In genomic region chr2:85243101-85244072, GRCh38 we compare ENCODE assay signal across 9 cellular contexts.
DNase-seq lines count a peak whose midpoint lies in the region; ATAC-seq and TF ChIP-seq lines count a peak whose summit lies in the region.
"Had no signal": no experiment of that assay in that cellular context is flagged by ENCODE, and none has a peak within 500 bp of the region (broad histone marks: within the 10 kb centered on the region; RNA-seq: fewer than 3 reads in every experiment).

No MANE protein-coding gene starts in this region.

- H3K27ac ChIP-seq in adrenal gland = no peak overlapping the region
- H3K27ac ChIP-seq in substantia nigra (ENCODE audit: low read depth, low read length, poor library complexity, severe bottlenecking) = no peak overlapping the region
- H3K27ac ChIP-seq: Peyer's patch had no signal

- WGBS in adrenal gland, 4 donors = 68 to 80% (median 70%) methylated on average over 22 to 24 of the region's 24 CpGs

- H3K27me3 ChIP-seq in adrenal gland = no peaks in the 10 kb centered on the region
- H3K27me3 ChIP-seq: Peyer's patch had no signal

- H3K4me3 Mint-ChIP-seq in immature natural killer cell = no peak overlapping the region

- H3K4me1 ChIP-seq in adrenal gland (replicated peaks in 1 of 2) = peaks cover 0 to 17% of the 10 kb centered on the region in 2 donors

- no peaks in the 10 kb centered on the region for H3K9me3 Mint-ChIP-seq in immature natural killer cell

- no peaks in the 10 kb centered on the region for H3K9me3 ChIP-seq in adrenal gland (replicated peaks in 1 of 3)
- H3K9me3 ChIP-seq: Peyer's patch had no signal

- H3K36me3 Mint-ChIP-seq in immature natural killer cell = peaks cover 0 to 3% (median 0%) of the 10 kb centered on the region in 3 donors

- TF ChIP-seq POLR2A in adrenal gland (IDR thresholded peaks at IDR 0.05) = no peak

- H3K4me3 ChIP-seq in adrenal gland = no peak overlapping the region
- H3K4me3 ChIP-seq: Peyer's patch had no signal

- no peaks in the 10 kb centered on the region for H3K4me1 Mint-ChIP-seq in immature natural killer cell

- ATAC-seq in HG02884 (IDR thresholded peaks at IDR 0.05; ENCODE audit: unreplicated experiment) = no peak

- peak; percentile 22 for DNase-seq in GM10266 (ENCODE audit: extremely low spot score)
- DNase-seq in M059J (ENCODE audit: low read depth) = peak; percentile 29
- peak in 6 of 7 donors; percentile 36 to 73 (median 46) for DNase-seq in adrenal gland
- peak in 2 of 3 donors; percentile 7 to 10 for DNase-seq in immature natural killer cell
- DNase-seq in substantia nigra (lab: John Stamatoyannopoulos, UW) = peak in 36 of 49 donors; percentile 5 to 72 (median 38)
- DNase-seq in T-helper 9 cell = no peak
- DNase-seq in activated CD4-positive, CD25-positive, alpha-beta regulatory T cell treated with anti-CD3 and anti-CD28 coated beads, Interleukin-2, amount 50 U/mL, for 72 hours = no peak

- H3K36me3 ChIP-seq in adrenal gland (replicated peaks in 1 of 2) = no peaks in the 10 kb centered on the region
- H3K36me3 ChIP-seq: Peyer's patch had no signal

- intact Hi-C loops in adrenal gland (cut with DNase I) = no loop called here

- TF ChIP-seq CTCF in GM10266 (IDR thresholded peaks at IDR 0.05; ENCODE audit: control insufficient read depth, insufficient read depth, low read depth, missing control alignments) (peak; percentile 13), adrenal gland (IDR thresholded peaks at IDR 0.05) (peak; percentile 8 to 56 (median 39))

- peaks cover 3 to 13% (median 6%) of the 10 kb centered on the region in 3 donors for H3K27me3 Mint-ChIP-seq in immature natural killer cell (ENCODE audit: low read depth in 3 of 3)

- H3K27ac Mint-ChIP-seq in immature natural killer cell = no peak overlapping the region

Comparison
In these comparisons a context has a peak if more than half of its experiments do, and no peak if none do; other contexts are left out.
1. DNase-seq: peak in GM10266 (single experiment), M059J (single experiment), adrenal gland (6 of 7), immature natural killer cell (2 of 3) and substantia nigra (36 of 49); none in T-helper 9 cell (single experiment) and activated CD4-positive, CD25-positive, alpha-beta regulatory T cell treated with anti-CD3 and anti-CD28 coated beads, Interleukin-2, amount 50 U/mL, for 72 hours (single experiment).